15 cellular contexts compared by ENCODE assay signal in the genomic region with DNA sequence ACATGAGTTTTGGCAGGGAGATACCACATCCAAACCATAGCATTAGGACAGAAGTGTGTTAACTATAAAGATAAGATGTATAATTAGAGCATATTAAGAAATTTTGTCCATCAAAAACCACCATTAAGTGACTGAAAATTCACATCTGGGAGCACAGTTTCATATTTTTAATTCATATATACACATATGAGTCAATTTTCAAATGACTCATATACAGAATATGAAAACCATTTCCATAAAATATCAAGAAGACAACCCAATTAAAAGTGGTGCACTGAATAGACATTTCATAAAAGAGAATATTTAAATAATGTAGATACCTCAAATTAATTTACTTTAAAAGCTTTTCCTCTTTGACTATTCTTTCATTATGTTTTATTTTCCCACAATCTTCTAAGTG. TPM values are rescaled to one million over a fixed set of nuclear protein-coding genes. Genes with fewer than 3 reads are reported as not detected.
A peak's percentile ranks its signal among the peaks of the same experiment; 100 is the strongest.
DNase-seq lines count a peak whose midpoint lies in the region; FAIRE-seq and TF ChIP-seq lines count a peak whose summit lies in the region.
"Had no signal": no experiment of that assay in that cellular context is flagged by ENCODE, and none has a peak within 500 bp of the region (broad histone marks: within the 10 kb centered on the region; RNA-seq: fewer than 3 reads in every experiment).

No MANE protein-coding gene starts in this region.

- TF ChIP-seq POLR2A in breast epithelium (IDR thresholded peaks at IDR 0.05) = no peak

- H3K9me3 Mint-ChIP-seq in MCF 10A (ENCODE audit: unreplicated experiment) = no peaks in the 10 kb centered on the region
- peaks cover 4% of the 10 kb centered on the region for H3K9me3 Mint-ChIP-seq in activated T-helper 2 cell treated with anti-CD3 and anti-CD28 coated beads, Interferon-gamma antibody, Interleukin-2, Interleukin-4, amounts not matched to agents 10 μg/mL and 5 μg/mL and 100 μg/mL, durations not matched to agents 14 hours and 24 hours and 36 hours

- H3K36me3 ChIP-seq in breast epithelium (no peaks in the 10 kb centered on the region), OCI-LY3 (replicated peaks; ENCODE audit: low read depth, low read length) (peaks cover 8% of the 10 kb centered on the region), mammary epithelial cell (ENCODE audit: insufficient read depth, low read length) (no peaks in the 10 kb centered on the region), keratinocyte (ENCODE audit: control insufficient read depth in 2 of 2, extremely low read depth in 1 of 2, insufficient read depth in 2 of 2, low read length in 2 of 2) (no peaks in the 10 kb centered on the region)

- no peaks in the 10 kb centered on the region for H3K9me1 ChIP-seq in keratinocyte (ENCODE audit: control insufficient read depth, extremely low read depth, insufficient read depth, low read length)

- H4K20me1 ChIP-seq in OCI-LY3 (ENCODE audit: insufficient read depth, low read length) (no peaks in the 10 kb centered on the region), mammary epithelial cell (ENCODE audit: insufficient read depth, low read length) (no peaks in the 10 kb centered on the region), keratinocyte (ENCODE audit: control insufficient read depth, extremely low read depth, insufficient read depth, low read length) (no peaks in the 10 kb centered on the region)

- in situ Hi-C loops in mammary epithelial cell (cut with MboI; ENCODE audit: low sequenced_read_pairs in 2 of 2) = loop anchor here in 1 of 2 donors (10.0 kb wide), 1 partner anchor 55 kb away; no protein-coding TSS in a partner anchor

- CTCF ChIA-PET in MCF 10A (lab: Yijun Ruan, JAX) = interaction anchor here (0.6 to 1.6 kb wide), 2 partner anchors 25 to 544 kb away, joined by 3 to 7 read pairs; a partner anchor contains a TSS
- CTCF ChIA-PET in mammary epithelial cell (lab: Charles Lee; ENCODE audit: low non-redundant PET) = no interaction called here

- H3K9me3 ChIP-seq in breast epithelium (no peaks in the 10 kb centered on the region), OCI-LY3 (ENCODE audit: insufficient read depth, low read length) (peaks cover 10% of the 10 kb centered on the region; the same call in 1 of the 2 replicates), mammary epithelial cell (replicated peaks; ENCODE audit: insufficient read depth, low read length) (no peaks in the 10 kb centered on the region), keratinocyte (ENCODE audit: control insufficient read depth, low read depth, low read length) (no peaks in the 10 kb centered on the region)

- H3K79me2 ChIP-seq in OCI-LY3 (ENCODE audit: low read length) (no peaks in the 10 kb centered on the region), mammary epithelial cell (ENCODE audit: insufficient read depth, low read length) (no peaks in the 10 kb centered on the region), keratinocyte (ENCODE audit: control insufficient read depth, insufficient read depth, low read length) (no peaks in the 10 kb centered on the region)

- H2AFZ ChIP-seq in OCI-LY3 (ENCODE audit: low read depth, low read length) (no peak overlapping the region), mammary epithelial cell (ENCODE audit: low read depth, low read length) (peak overlapping the region; percentile 62), keratinocyte (ENCODE audit: control insufficient read depth, low read length) (peak overlapping the region; percentile 17)

- BruUV-seq in MCF 10A (replicated peaks; lab: Mats Ljungman, UMichigan) = no TSS peak
- BruUV-seq in mammary epithelial cell (replicated peaks; lab: Mats Ljungman, UMichigan) = no TSS peak

- no peak overlapping the region for H3K27ac ChIP-seq in breast epithelium
- peak overlapping the region; percentile 71 for H3K27ac ChIP-seq in OCI-LY3 (ENCODE audit: low read length)
- no peak overlapping the region for H3K27ac ChIP-seq in mammary epithelial cell (ENCODE audit: insufficient read depth, low read depth, low read length)
- peak overlapping the region; percentile 38 for H3K27ac ChIP-seq in keratinocyte (ENCODE audit: control insufficient read depth, insufficient read depth, low read length)

- H3K4me1 Mint-ChIP-seq in MCF 10A (ENCODE audit: insufficient read depth, unreplicated experiment) = peaks cover 20% of the 10 kb centered on the region
- H3K4me1 Mint-ChIP-seq in activated T-helper 2 cell treated with anti-CD3 and anti-CD28 coated beads, Interferon-gamma antibody, Interleukin-2, Interleukin-4, amounts not matched to agents 10 μg/mL and 5 μg/mL and 100 μg/mL, durations not matched to agents 14 hours and 24 hours and 36 hours (ENCODE audit: low read depth) = peaks cover 4% of the 10 kb centered on the region

- H3K36me3 Mint-ChIP-seq in MCF 10A (ENCODE audit: insufficient read depth, unreplicated experiment) = no peaks in the 10 kb centered on the region
- no peaks in the 10 kb centered on the region for H3K36me3 Mint-ChIP-seq in activated T-helper 2 cell treated with anti-CD3 and anti-CD28 coated beads, Interferon-gamma antibody, Interleukin-2, Interleukin-4, amounts not matched to agents 10 μg/mL and 5 μg/mL and 100 μg/mL, durations not matched to agents 14 hours and 24 hours and 36 hours (ENCODE audit: low read depth)

- peak overlapping the region; percentile 92 for H3K27ac Mint-ChIP-seq in MCF 10A (ENCODE audit: low read depth, unreplicated experiment)
- H3K27ac Mint-ChIP-seq in activated T-helper 2 cell treated with anti-CD3 and anti-CD28 coated beads, Interferon-gamma antibody, Interleukin-2, Interleukin-4, amounts not matched to agents 10 μg/mL and 5 μg/mL and 100 μg/mL, durations not matched to agents 14 hours and 24 hours and 36 hours = no peak overlapping the region

- no peaks in the 10 kb centered on the region for H3K27me3 Mint-ChIP-seq in MCF 10A (ENCODE audit: insufficient read depth, unreplicated experiment)
- H3K27me3 Mint-ChIP-seq in activated T-helper 2 cell treated with anti-CD3 and anti-CD28 coated beads, Interferon-gamma antibody, Interleukin-2, Interleukin-4, amounts not matched to agents 10 μg/mL and 5 μg/mL and 100 μg/mL, durations not matched to agents 14 hours and 24 hours and 36 hours (ENCODE audit: low read depth) = peaks cover 16% of the 10 kb centered on the region

- no peak for FAIRE-seq in keratinocyte (lab: Jason Lieb, UNC)
- FAIRE-seq: H54 had no signal

- H3K4me1 ChIP-seq in breast epithelium (no peaks in the 10 kb centered on the region), OCI-LY3 (ENCODE audit: low read length) (peaks cover 27% of the 10 kb centered on the region), mammary epithelial cell (ENCODE audit: insufficient read depth, low read length) (peaks cover 5% of the 10 kb centered on the region), keratinocyte (ENCODE audit: control insufficient read depth, extremely low read depth, insufficient read depth, low read length) (peaks cover 7% of the 10 kb centered on the region)

- TF ChIP-seq CTCF in MCF 10A (IDR thresholded peaks at IDR 0.05; ENCODE audit: unreplicated experiment) (no peak), breast epithelium (IDR thresholded peaks at IDR 0.05) (no peak), OCI-LY3 (IDR thresholded peaks at IDR 0.05; ENCODE audit: low read depth, low read length) (no peak), mammary epithelial cell (conservative IDR thresholded peaks at IDR 0.05 in 1 of 2, IDR thresholded peaks at IDR 0.05 in 1 of 2; ENCODE audit: extremely low read depth in 1 of 2, insufficient read depth in 1 of 2, low read depth in 1 of 2, low read length in 2 of 2) (no peak), keratinocyte (optimal IDR thresholded peaks at IDR 0.05 in 1 of 3, IDR thresholded peaks at IDR 0.05 in 1 of 3, conservative IDR thresholded peaks at IDR 0.05 in 1 of 3; ENCODE audit: extremely low read depth in 1 of 3, insufficient read depth in 2 of 3, low read length in 3 of 3) (no peak)

- dilution Hi-C loops in mammary epithelial cell (cut with HindIII; ENCODE audit: low sequenced_read_pairs) (no loop called here), keratinocyte (cut with MboI; ENCODE audit: extremely low pct_ligation_motif_present, low sequenced_read_pairs) (no loop called here)

- no peak overlapping the region for H3K4me3 Mint-ChIP-seq in MCF 10A (ENCODE audit: unreplicated experiment)
- no peak overlapping the region for H3K4me3 Mint-ChIP-seq in activated T-helper 2 cell treated with anti-CD3 and anti-CD28 coated beads, Interferon-gamma antibody, Interleukin-2, Interleukin-4, amounts not matched to agents 10 μg/mL and 5 μg/mL and 100 μg/mL, durations not matched to agents 14 hours and 24 hours and 36 hours (ENCODE audit: low read depth)

- H3K4me2 ChIP-seq in OCI-LY3 (ENCODE audit: low read length) (peak overlapping the region; percentile 52), mammary epithelial cell (ENCODE audit: insufficient read depth, low read depth, low read length) (no peak overlapping the region), keratinocyte (ENCODE audit: control insufficient read depth, extremely low read depth, insufficient read depth, low read depth, low read length) (peak overlapping the region; percentile 27)

- no peaks in the 10 kb centered on the region for H3K27me3 ChIP-seq in breast epithelium
- H3K27me3 ChIP-seq in OCI-LY3 (ENCODE audit: low read depth, low read length) = no peaks in the 10 kb centered on the region
- no peaks in the 10 kb centered on the region for H3K27me3 ChIP-seq in mammary epithelial cell (ENCODE audit: insufficient read depth, low read length)
- no peaks in the 10 kb centered on the region for H3K27me3 ChIP-seq in keratinocyte (ENCODE audit: control insufficient read depth, extremely low read depth, insufficient read depth, low read length)

- peak overlapping the region; percentile 25; the same call in 1 of the 2 replicates for H3K9ac ChIP-seq in OCI-LY3 (ENCODE audit: low read length)
- H3K9ac ChIP-seq in mammary epithelial cell (ENCODE audit: insufficient read depth, low read length) = no peak overlapping the region
- H3K9ac ChIP-seq in keratinocyte (ENCODE audit: control insufficient read depth, extremely low read depth, insufficient read depth, low read length) = no peak overlapping the region

- POLR2A ChIA-PET in MCF 10A (lab: Yijun Ruan, JAX) = no interaction called here

- H3K4me3 ChIP-seq in breast epithelium (no peak overlapping the region), OCI-LY3 (ENCODE audit: low read length) (0 out of 2 replicates have a peak overlapping the region, but pooled peaks have one; percentile 13), mammary epithelial cell (replicated peaks in 1 of 3; ENCODE audit: insufficient read depth in 1 of 3, low read depth in 2 of 3, low read length in 3 of 3) (no peak overlapping the region), keratinocyte (ENCODE audit: control insufficient read depth in 2 of 3, extremely low read depth in 1 of 3, insufficient read depth in 2 of 3, low read depth in 1 of 3, low read length in 3 of 3) (no peak overlapping the region)

- intact Hi-C loops in MCF 10A (cut with micrococcal nuclease) (loop anchor here (2.0 kb wide), 1 partner anchor 55 kb away; no protein-coding TSS in a partner anchor), breast epithelium (cut with DNase I; ENCODE audit: low total_unique reads) (no loop called here), mammary epithelial cell (cut with micrococcal nuclease) (no loop called here)
- intact Hi-C loops in activated T-helper 2 cell treated with anti-CD3 and anti-CD28 coated beads, Interferon-gamma antibody, Interleukin-2, Interleukin-4, amounts not matched to agents 10 μg/mL and 5 μg/mL and 100 μg/mL, durations not matched to agents 14 hours and 24 hours and 36 hours (cut with micrococcal nuclease) = no loop called here

- DNase-seq in MCF 10A (ENCODE audit: unreplicated experiment) = no peak
- no peak for DNase-seq in breast epithelium (ENCODE audit: low spot score in 2 of 2)
- DNase-seq in mammary epithelial cell = no peak
- DNase-seq in keratinocyte (ENCODE audit: low read depth, low spot score) = no peak
- no peak for DNase-seq in CD1c-positive myeloid dendritic cell (ENCODE audit: extremely low spot score)
- no peak for DNase-seq in activated T-helper 2 cell treated with anti-CD3 and anti-CD28 coated beads, Interferon-gamma antibody, Interleukin-2, Interleukin-4, amounts not matched to agents 10 μg/mL and 5 μg/mL and 100 μg/mL, durations not matched to agents 14 hours and 24 hours and 36 hours (ENCODE audit: low spot score)
- DNase-seq: DMS 273 treated with DMSO at 0.1 percent for 48 hours, NCI-H2029 treated with DMSO at 0.1 percent for 48 hours, NCI-H510A, NCI-H82, SIG-M5 had no signal

RNA-seq across cellular contexts. Expression of a gene that starts 25.3 kb away (rescaled TPM):
- total RNA-seq in MCF 10A (2022) (not detected in 2 replicates), breast epithelium (1,000 to 10,000 TPM in 1 of 3 donors, 10 to 100 TPM in 1, 1 to 10 TPM in 1; 3.4 to 4,156 (median 95.6) TPM), mammary epithelial cell (not detected)
- polyA plus RNA-seq in mammary epithelial cell (1.7 TPM), keratinocyte (1.1 to 2.9 TPM (median 1.4 TPM) in 3 replicates)
- polyA minus RNA-seq in mammary epithelial cell (not detected), keratinocyte (2.5 TPM in 1 of 3 replicates, not detected in the others)
- 2.7 TPM for polyA plus RNA-seq in keratinocyte (2011; ENCODE audit: low read depth)
- polyA plus RNA-seq in keratinocyte (2011; cell fraction: cytosol; rRNA removed) = 1.3 and 5.1 TPM in 2 replicates
- 2.0 and 4.2 TPM in 2 replicates for polyA plus RNA-seq in keratinocyte (2011; cell fraction: nucleus; rRNA removed)
- polyA plus RNA-seq in keratinocyte (2012; ENCODE audit: low replicate concordance) = 0.85 and 27.2 TPM in 2 replicates
- polyA minus RNA-seq in keratinocyte (2011; cell fraction: cytosol; rRNA and poly(A)+ RNA removed) = not detected
- polyA minus RNA-seq in keratinocyte (2011; cell fraction: nucleus; rRNA and poly(A)+ RNA removed) = 1.4 TPM in 1 of 2 replicates, not detected in the other
- total RNA-seq in activated T-helper 2 cell treated with anti-CD3 and anti-CD28 coated beads, Interferon-gamma antibody, Interleukin-2, Interleukin-4, amounts not matched to agents 10 μg/mL and 5 μg/mL and 100 μg/mL, durations not matched to agents 14 hours and 24 hours and 36 hours = 0.51 TPM in 1 of 2 replicates, not detected in the other
- polyA plus RNA-seq: AG04450, BJ had no signal

Comparison
In these comparisons a context has a peak if more than half of its experiments do, and no peak if none do; other contexts are left out.
1. H3K27ac ChIP-seq: peak in OCI-LY3 (single experiment) and keratinocyte (single experiment); none in breast epithelium (0 of 2) and mammary epithelial cell (single experiment).